In the genomic region with DNA sequence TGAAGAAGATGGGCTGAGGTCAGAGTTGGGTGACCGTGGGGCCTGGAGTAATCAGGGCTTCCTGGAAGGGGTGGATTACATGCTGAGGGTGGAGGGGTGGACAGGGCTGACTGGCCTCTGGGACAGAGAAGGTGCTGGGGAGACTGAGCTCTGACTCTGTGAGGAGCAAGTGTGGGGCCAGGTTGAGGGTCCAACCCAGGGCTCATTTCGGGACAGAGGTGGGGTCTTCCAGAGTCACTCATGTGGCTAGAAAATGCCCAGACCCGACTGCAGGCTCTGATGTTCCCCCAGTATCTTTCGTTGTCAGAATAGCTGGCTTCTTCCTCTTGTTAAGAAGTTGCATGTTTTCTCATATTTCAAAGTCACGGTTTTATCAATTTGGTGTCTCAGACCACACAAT, we compare ENCODE assay signal across 17 cellular contexts.
DNase-seq lines count a peak whose midpoint lies in the region; ATAC-seq and TF ChIP-seq lines count a peak whose summit lies in the region.
"Had no signal": no experiment of that assay in that cellular context is flagged by ENCODE, and none has a peak within 500 bp of the region (broad histone marks: within the 10 kb centered on the region; RNA-seq: fewer than 3 reads in every experiment).

No MANE protein-coding gene starts in this region.

- no peak overlapping the region for H3K27ac ChIP-seq in sigmoid colon
- H3K27ac ChIP-seq in upper lobe of right lung = no peak overlapping the region
- H3K27ac ChIP-seq: A549, GM23248 had no signal

- WGBS in sigmoid colon, 2 donors = 37 to 53% methylated on average over 5 of the region's 5 CpGs

- intact Hi-C loops in sigmoid colon (cut with DNase I) = no loop called here
- intact Hi-C loops in upper lobe of right lung (cut with DNase I) = no loop called here

- TF ChIP-seq CTCF in sigmoid colon (IDR thresholded peaks at IDR 0.05) = no peak
- no peak for TF ChIP-seq CTCF in upper lobe of right lung (IDR thresholded peaks at IDR 0.05)

- peaks cover 3 to 5% of the 10 kb centered on the region in 2 donors for H3K27me3 Mint-ChIP-seq in stimulated activated naive B cell treated with anti-CD40 and anti-IgM and Interleukin-4, amounts not matched to agents 10 μg/mL and 1 μg/mL and 100 μg/mL, for 72 hours

- H3K4me3 ChIP-seq in sigmoid colon = no peak overlapping the region
- H3K4me3 ChIP-seq in upper lobe of right lung = no peak overlapping the region
- H3K4me3 ChIP-seq: A549, GM23248 had no signal

- H3K9me3 ChIP-seq in sigmoid colon = no peaks in the 10 kb centered on the region
- H3K9me3 ChIP-seq in upper lobe of right lung = no peaks in the 10 kb centered on the region
- H3K9me3 ChIP-seq: A549, BE2C had no signal

- no peak overlapping the region for H3K4me3 Mint-ChIP-seq in stimulated activated naive B cell treated with anti-CD40 and anti-IgM and Interleukin-4, amounts not matched to agents 10 μg/mL and 1 μg/mL and 100 μg/mL, for 72 hours
- H3K4me3 Mint-ChIP-seq: CD14-positive monocyte; CD8-positive, alpha-beta T cell had no signal

- H3K4me1 Mint-ChIP-seq in stimulated activated naive B cell treated with anti-CD40 and anti-IgM and Interleukin-4, amounts not matched to agents 10 μg/mL and 1 μg/mL and 100 μg/mL, for 72 hours = no peaks in the 10 kb centered on the region
- H3K4me1 Mint-ChIP-seq: CD14-positive monocyte had no signal

- H3K36me3 Mint-ChIP-seq in stimulated activated naive B cell treated with anti-CD40 and anti-IgM and Interleukin-4, amounts not matched to agents 10 μg/mL and 1 μg/mL and 100 μg/mL, for 72 hours = no peaks in the 10 kb centered on the region
- H3K36me3 Mint-ChIP-seq: CD14-positive monocyte; CD8-positive, alpha-beta T cell had no signal

- no peaks in the 10 kb centered on the region for H3K4me1 ChIP-seq in sigmoid colon
- no peaks in the 10 kb centered on the region for H3K4me1 ChIP-seq in upper lobe of right lung
- H3K4me1 ChIP-seq: A549, BE2C had no signal

- H3K36me3 ChIP-seq in sigmoid colon (no peaks in the 10 kb centered on the region), upper lobe of right lung (no peaks in the 10 kb centered on the region)
- H3K36me3 ChIP-seq: BE2C had no signal

- peaks cover 0 to 7% (median 0%) of the 10 kb centered on the region in 3 donors for H3K27me3 ChIP-seq in sigmoid colon
- no peaks in the 10 kb centered on the region for H3K27me3 ChIP-seq in upper lobe of right lung
- H3K27me3 ChIP-seq: BE2C had no signal

- DNase-seq in OCI-M1 (lab: John Stamatoyannopoulos, UW) = peak; percentile 2
- peak; percentile 39 for DNase-seq in ecto neural progenitor cell (ENCODE audit: low spot score)
- peak; percentile 44 for DNase-seq in sigmoid colon
- peak; percentile 38 for DNase-seq in upper lobe of right lung
- DNase-seq in stimulated activated naive CD8-positive, alpha-beta T cell treated with anti-CD3 and anti-CD28 coated beads, Interleukin-15, Interleukin-2, amounts not matched to agents 100 U/mL and 50 U/mL, for 24 hours = no peak
- no peak for DNase-seq in middle frontal gyrus (ENCODE audit: extremely low spot score, low spot score)
- no peak for DNase-seq in stimulated activated naive B cell treated with anti-CD40 and anti-IgM and Interleukin-4, amounts not matched to agents 10 μg/mL and 1 μg/mL and 100 μg/mL, for 72 hours
- DNase-seq: BE2C; CD8-positive, alpha-beta T cell; COR-L47; DMS153; DMS79 treated with DMSO at 0.1 percent for 48 hours; EL; GM23248 had no signal

- ATAC-seq in upper lobe of right lung = no peak
- ATAC-seq in stimulated activated naive CD8-positive, alpha-beta T cell treated with anti-CD3 and anti-CD28 coated beads, Interleukin-15, Interleukin-2, amounts not matched to agents 100 U/mL and 50 U/mL, for 24 hours = no peak
- no peak for ATAC-seq in stimulated activated naive B cell treated with anti-CD40 and anti-IgM and Interleukin-4, amounts not matched to agents 10 μg/mL and 1 μg/mL and 100 μg/mL, for 72 hours (replicated peaks)
- ATAC-seq: A549; CD8-positive, alpha-beta T cell; HCT116 had no signal

- no peaks in the 10 kb centered on the region for H3K9me3 Mint-ChIP-seq in stimulated activated naive B cell treated with anti-CD40 and anti-IgM and Interleukin-4, amounts not matched to agents 10 μg/mL and 1 μg/mL and 100 μg/mL, for 72 hours
- H3K9me3 Mint-ChIP-seq: CD8-positive, alpha-beta T cell had no signal

- no peak overlapping the region for H3K27ac Mint-ChIP-seq in stimulated activated naive B cell treated with anti-CD40 and anti-IgM and Interleukin-4, amounts not matched to agents 10 μg/mL and 1 μg/mL and 100 μg/mL, for 72 hours
- H3K27ac Mint-ChIP-seq: CD14-positive monocyte; CD8-positive, alpha-beta T cell had no signal

- no peak for TF ChIP-seq EP300 in sigmoid colon (IDR thresholded peaks at IDR 0.05)

- TF ChIP-seq POLR2A in sigmoid colon (IDR thresholded peaks at IDR 0.05) = no peak

Comparison
In these comparisons a context has a peak if more than half of its experiments do, and no peak if none do; other contexts are left out.
1. DNase-seq: peak in OCI-M1 (single experiment), ecto neural progenitor cell (single experiment), sigmoid colon (single experiment) and upper lobe of right lung (single experiment); none in stimulated activated naive CD8-positive, alpha-beta T cell treated with anti-CD3 and anti-CD28 coated beads, Interleukin-15, Interleukin-2, amounts not matched to agents 100 U/mL and 50 U/mL, for 24 hours (single experiment), middle frontal gyrus (single experiment) and stimulated activated naive B cell treated with anti-CD40 and anti-IgM and Interleukin-4, amounts not matched to agents 10 μg/mL and 1 μg/mL and 100 μg/mL, for 72 hours (single experiment).